Comparison of ENCODE assay signal across 1 cellular context in genomic region chr9:98193336-98193944, GRCh38.
TF ChIP-seq lines count a peak whose summit lies in the region.

No MANE protein-coding gene starts in this region.

TF ChIP-seq in GM12878, 131 proteins besides CTCF, POLR2A, EP300 and RAD21 (continued from another document):
- no peak for TF ChIP-seq IRF5 (IDR thresholded peaks at IDR 0.05; ENCODE audit: borderline replicate concordance)
- TF ChIP-seq RB1 (IDR thresholded peaks at IDR 0.05; ENCODE audit: borderline replicate concordance) = no peak
- TF ChIP-seq WRNIP1 (IDR thresholded peaks at IDR 0.05; ENCODE audit: borderline replicate concordance, low read depth, low read length) = no peak
- no peak for TF ChIP-seq EZH2 (IDR thresholded peaks at IDR 0.05; ENCODE audit: borderline replicate concordance, control insufficient read depth, low read depth, low read length)
- TF ChIP-seq TCF3 (IDR thresholded peaks at IDR 0.05; ENCODE audit: borderline replicate concordance, insufficient read depth, low read depth, low read length) = no peak
- TF ChIP-seq BMI1 (IDR thresholded peaks at IDR 0.05; ENCODE audit: borderline replicate concordance) = no peak
- TF ChIP-seq ZBTB4 (CRISPR knock-in tag; IDR thresholded peaks at IDR 0.05) = no peak
- no peak for TF ChIP-seq PKNOX1 (IDR thresholded peaks at IDR 0.05)
- no peak for TF ChIP-seq ZNF217 (IDR thresholded peaks at IDR 0.05)
- no peak for TF ChIP-seq ELK1 (IDR thresholded peaks at IDR 0.05; ENCODE audit: low read depth, low read length)
